In the genomic region with DNA sequence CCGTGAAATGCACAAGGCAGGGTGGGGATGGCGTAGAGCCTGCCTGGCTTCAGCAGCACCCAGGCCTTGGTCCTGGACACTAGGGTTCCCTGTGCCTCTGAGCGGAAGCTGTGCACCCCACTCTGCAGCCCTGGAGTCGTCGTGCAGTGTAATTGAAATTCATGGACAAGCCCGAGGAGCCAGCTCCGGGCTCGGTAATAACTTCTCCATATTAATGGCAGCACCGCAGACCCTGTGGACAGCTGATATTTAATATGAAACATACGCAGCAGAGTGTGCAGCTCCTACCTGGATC, we compare ENCODE assay signal across 24 cellular contexts. TPM values are rescaled to one million over a fixed set of nuclear protein-coding genes. Genes with fewer than 3 reads are reported as not detected.
DNase-seq lines count a peak whose midpoint lies in the region; ATAC-seq and TF ChIP-seq lines count a peak whose summit lies in the region.
"Had no signal": no experiment of that assay in that cellular context is flagged by ENCODE, and none has a peak within 500 bp of the region (broad histone marks: within the 10 kb centered on the region; RNA-seq: fewer than 3 reads in every experiment).

No MANE protein-coding gene starts in this region.

- DNase-seq in Right ventricle myocardium superior, result peak; percentile 20
- DNase-seq in left cardiac atrium, result no peak
- DNase-seq in lower lobe of right lung, result peak; percentile 34
- no peak for DNase-seq in vagina (ENCODE audit: extremely low spot score in 2 of 2)
- no peak for DNase-seq in GM13976 (ENCODE audit: low spot score)
- DNase-seq in sciatic nerve (ENCODE audit: low spot score), result no peak
- DNase-seq: 8988T; ACHN; BE2C; CD4-positive, alpha-beta memory T cell; CD4-positive, CD25-positive, alpha-beta regulatory T cell; COR-L47; DMS 273 treated with DMSO at 0.1 percent for 48 hours; DMS153; DMS53; DMS79; DND-41; EL; GDM1 had no signal

- TF ChIP-seq POLR2A in vagina (IDR thresholded peaks at IDR 0.05), result no peak

- H3K4me3 ChIP-seq in lower lobe of right lung (no peak overlapping the region), vagina (no peak overlapping the region)
- H3K4me3 ChIP-seq: BLaER1, GM12878 had no signal

- intact Hi-C loops in Right ventricle myocardium superior (cut with DNase I), result no loop called here
- intact Hi-C loops in left cardiac atrium (cut with DNase I), result no loop called here
- intact Hi-C loops in lower lobe of right lung (cut with DNase I), result no loop called here
- intact Hi-C loops in vagina (cut with DNase I), result no loop called here
- intact Hi-C loops in sciatic nerve (cut with DNase I), result no loop called here

- in situ Hi-C loops in GM13976 (cut with MboI; ENCODE audit: low sequenced_read_pairs, unreplicated experiment), result no loop called here

- H3K9me3 ChIP-seq in lower lobe of right lung (no peaks in the 10 kb centered on the region), vagina (no peaks in the 10 kb centered on the region)
- H3K9me3 ChIP-seq: BE2C, BLaER1 had no signal

- H3K4me1 ChIP-seq in lower lobe of right lung (no peaks in the 10 kb centered on the region), vagina (peaks cover 41% of the 10 kb centered on the region)
- H3K4me1 ChIP-seq: BE2C had no signal

- no peaks in the 10 kb centered on the region for H3K36me3 ChIP-seq in lower lobe of right lung
- no peaks in the 10 kb centered on the region for H3K36me3 ChIP-seq in vagina
- H3K36me3 ChIP-seq: BE2C, BLaER1 had no signal

- H3K27me3 ChIP-seq in lower lobe of right lung (ENCODE audit: low read depth) (peaks cover 15% of the 10 kb centered on the region), vagina (no peaks in the 10 kb centered on the region)
- H3K27me3 ChIP-seq: BE2C had no signal

- TF ChIP-seq CTCF in lower lobe of right lung (IDR thresholded peaks at IDR 0.05) (no peak), vagina (IDR thresholded peaks at IDR 0.05) (no peak), GM13976 (IDR thresholded peaks at IDR 0.05; ENCODE audit: borderline replicate concordance, control extremely low read depth, extremely low read depth, insufficient read depth, missing control alignments) (no peak)

- H3K27ac ChIP-seq in lower lobe of right lung (no peak overlapping the region), vagina (peak overlapping the region; percentile 30)
- H3K27ac ChIP-seq: BLaER1 had no signal

- no peak for ATAC-seq in Right ventricle myocardium superior (ENCODE audit: poor library complexity)
- no peak for ATAC-seq in left cardiac atrium
- no peak for ATAC-seq in lower lobe of right lung
- no peak for ATAC-seq in GM18517 (IDR thresholded peaks at IDR 0.05; ENCODE audit: unreplicated experiment)
- no peak for ATAC-seq in sciatic nerve
- ATAC-seq: GM12878 had no signal

RNA-seq across cellular contexts. Expression of a gene that starts 8.4 kb away (rescaled TPM):
- 3.6 TPM for total RNA-seq in Right ventricle myocardium superior
- 10 to 100 TPM; 15.0 to 22.7 TPM for total RNA-seq in left cardiac atrium
- total RNA-seq in lower lobe of right lung, result 13.0 TPM
- 17.4 TPM for total RNA-seq in vagina
- 25.3 TPM for total RNA-seq in sciatic nerve
- total RNA-seq: CD4-positive, alpha-beta memory T cell; CD4-positive, CD25-positive, alpha-beta regulatory T cell; CD8-positive, alpha-beta memory T cell; G401 had no signal

Comparison
In these comparisons a context has a peak if more than half of its experiments do, and no peak if none do; other contexts are left out.
1. DNase-seq: peak in Right ventricle myocardium superior (single experiment) and lower lobe of right lung (single experiment); none in left cardiac atrium (single experiment), vagina (0 of 2), GM13976 (single experiment) and sciatic nerve (single experiment).